Comparison of ENCODE assay signal across 1 cellular context in the genomic region with DNA sequence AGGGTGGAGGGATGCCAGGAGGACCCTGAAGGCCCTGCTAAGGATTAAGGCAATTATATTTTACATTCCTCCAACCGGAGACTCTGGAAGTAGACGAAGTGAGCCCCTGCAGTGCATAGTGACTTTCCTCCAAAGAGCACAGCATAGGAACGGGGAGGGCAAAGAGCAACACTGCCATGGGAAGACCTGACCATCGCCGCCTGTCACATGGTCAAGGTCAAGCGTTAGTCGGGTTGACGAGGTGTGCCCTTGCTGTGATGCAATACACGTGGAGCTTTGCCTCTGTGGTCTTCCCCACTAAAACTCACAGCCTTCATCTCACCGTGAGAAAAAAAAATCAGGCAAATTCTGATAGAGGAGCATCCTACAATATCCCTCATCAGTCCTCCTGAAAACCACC.
TF ChIP-seq lines count a peak whose summit lies in the region.

No MANE protein-coding gene starts in this region.

TF ChIP-seq in K562, 482 proteins besides CTCF, POLR2A, EP300 and RAD21:
- TF ChIP-seq CEBPG (CRISPR knock-in tag; IDR thresholded peaks at IDR 0.05), result peak; percentile 46; the same call in 1 of the 2 replicates
- TF ChIP-seq CEBPG (tag; conservative IDR thresholded peaks at IDR 0.05 in 1 of 2, IDR thresholded peaks at IDR 0.05 in 1 of 2), result peak; percentile 44 to 56; a peak in 2 of 4 replicates
- TF ChIP-seq, protein P1, sequence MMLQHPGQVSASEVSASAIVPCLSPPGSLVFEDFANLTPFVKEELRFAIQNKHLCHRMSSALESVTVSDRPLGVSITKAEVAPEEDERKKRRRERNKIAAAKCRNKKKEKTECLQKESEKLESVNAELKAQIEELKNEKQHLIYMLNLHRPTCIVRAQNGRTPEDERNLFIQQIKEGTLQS (IDR thresholded peaks at IDR 0.05), result peak; percentile 51; the same call in 1 of the 2 replicates
- TF ChIP-seq, protein P1 (CRISPR knock-in tag; conservative IDR thresholded peaks at IDR 0.05), result no peak
- no peak for TF ChIP-seq EHMT2 (IDR thresholded peaks at IDR 0.05)
- peak; percentile 82 for TF ChIP-seq CEBPB (tag; IDR thresholded peaks at IDR 0.05)
TF ChIP-seq in K562: peak in this region for 3.
